8 cellular contexts compared by ENCODE assay signal in the genomic region with DNA sequence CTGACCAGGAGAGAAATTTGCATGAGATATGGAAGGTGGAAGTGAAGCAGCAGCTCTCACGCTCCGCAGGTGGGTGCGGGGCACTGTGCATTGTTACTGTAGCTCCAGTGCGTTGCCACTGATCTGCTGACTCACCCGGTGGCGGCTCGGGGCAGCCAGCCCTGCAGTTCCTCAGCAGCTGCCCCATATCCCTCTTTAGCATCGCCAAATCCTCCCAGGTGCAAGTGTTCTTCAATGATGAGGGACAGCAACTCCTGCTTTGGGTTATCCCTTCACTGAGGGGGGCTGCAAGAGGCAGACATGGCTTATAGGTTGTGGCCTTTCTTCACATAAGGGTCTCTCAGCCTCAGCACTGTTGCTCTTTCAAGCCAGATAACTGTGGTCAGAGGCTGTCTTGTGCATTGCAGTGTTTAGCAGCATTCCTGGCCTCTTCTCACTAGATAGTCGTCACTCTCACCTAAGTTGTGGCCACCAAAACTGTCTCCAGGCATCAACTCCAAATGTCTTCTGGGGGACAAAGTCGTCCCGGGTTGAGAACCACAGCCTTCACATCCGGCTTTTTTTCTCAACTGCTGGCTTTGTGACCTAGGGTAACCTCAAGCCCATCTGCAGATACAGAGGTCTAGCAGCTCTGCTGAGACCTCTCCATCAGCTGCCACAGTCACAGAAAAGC.
DNase-seq lines count a peak whose midpoint lies in the region; ATAC-seq and TF ChIP-seq lines count a peak whose summit lies in the region.

No MANE protein-coding gene starts in this region.

- H3K9ac ChIP-seq in MM.1S (ENCODE audit: low read length) (peak overlapping the region; percentile 75), skeletal muscle satellite cell (ENCODE audit: low read depth, low read length) (no peak overlapping the region)

- H3K4me3 ChIP-seq in HEK293 (ENCODE audit: low read depth, low read length) (no peak overlapping the region), MM.1S (ENCODE audit: low read length) (peak overlapping the region; percentile 7; the same call in 1 of the 2 replicates), skeletal muscle satellite cell (ENCODE audit: low read length) (no peak overlapping the region)

- H2AFZ ChIP-seq in MM.1S (ENCODE audit: low read length): no peak overlapping the region

- CTCF ChIA-PET in HEK293 (lab: Yijun Ruan, JAX): no interaction called here

- H3K4me2 ChIP-seq in MM.1S (ENCODE audit: low read depth, low read length) (peak overlapping the region; percentile 43), skeletal muscle satellite cell (ENCODE audit: low read length) (peak overlapping the region; percentile 39)

- no peaks in the 10 kb centered on the region for H3K9me3 ChIP-seq in HEK293 (ENCODE audit: control insufficient read depth, insufficient read depth, low read depth, low read length)
- H3K9me3 ChIP-seq in MM.1S (replicated peaks; ENCODE audit: insufficient read depth, low read length): no peaks in the 10 kb centered on the region
- no peaks in the 10 kb centered on the region for H3K9me3 ChIP-seq in skeletal muscle satellite cell (replicated peaks; ENCODE audit: low read length)

- POLR2A ChIA-PET in HEK293 (lab: Yijun Ruan, JAX): no interaction called here

- peak; percentile 86 for ATAC-seq in GM18498 (IDR thresholded peaks at IDR 0.05; ENCODE audit: unreplicated experiment)

- no peaks in the 10 kb centered on the region for H3K9me2 ChIP-seq in MM.1S (replicated peaks; ENCODE audit: insufficient read depth, low read length)

- no peak overlapping the region for H3K27ac ChIP-seq in HEK293 (ENCODE audit: extremely low read depth, low read depth, low read length)
- H3K27ac ChIP-seq in MM.1S (ENCODE audit: low read length): peak overlapping the region; percentile 99

- H3K27me3 ChIP-seq in MM.1S (replicated peaks; ENCODE audit: insufficient read depth, low read length): no peaks in the 10 kb centered on the region
- no peaks in the 10 kb centered on the region for H3K27me3 ChIP-seq in skeletal muscle satellite cell (ENCODE audit: control insufficient read depth, insufficient read depth, low read length)

- H3K4me1 ChIP-seq in HEK293 (ENCODE audit: control insufficient read depth, insufficient read depth, low read length) (no peaks in the 10 kb centered on the region), MM.1S (ENCODE audit: low read length) (peaks cover 13% of the 10 kb centered on the region; the same call in 1 of the 2 replicates), skeletal muscle satellite cell (ENCODE audit: control insufficient read depth, insufficient read depth, low read length) (peaks cover 18% of the 10 kb centered on the region)

- no peaks in the 10 kb centered on the region for H4K20me1 ChIP-seq in MM.1S (ENCODE audit: insufficient read depth, low read length)

- H3F3A ChIP-seq in MM.1S (ENCODE audit: insufficient read depth, low read length): peaks cover 11% of the 10 kb centered on the region

- DNase-seq in MM.1S: peak; percentile 90
- DNase-seq in activated CD4-positive, alpha-beta T cell treated with anti-CD3 and anti-CD28 coated beads for 24 hours (ENCODE audit: low read depth in 2 of 2): peak; percentile 27 to 39
- peak; percentile 5 for DNase-seq in effector CD8-positive, alpha-beta T cell (lab: John Stamatoyannopoulos, UW)
- no peak for DNase-seq in kidney glomerular epithelial cell (lab: John Stamatoyannopoulos, UW)
- DNase-seq in globus pallidus (ENCODE audit: low spot score): no peak

- H3K36me3 ChIP-seq in HEK293 (ENCODE audit: control insufficient read depth in 2 of 2, insufficient read depth in 1 of 2, low read length in 2 of 2): no peaks in the 10 kb centered on the region
- no peaks in the 10 kb centered on the region for H3K36me3 ChIP-seq in MM.1S (replicated peaks; ENCODE audit: insufficient read depth, low read length)
- no peaks in the 10 kb centered on the region for H3K36me3 ChIP-seq in skeletal muscle satellite cell (ENCODE audit: insufficient read depth, low read length)

- TF ChIP-seq CTCF in HEK293 (tag by site-specific recombination; IDR thresholded peaks at IDR 0.05): no peak
- no peak for TF ChIP-seq CTCF in MM.1S (IDR thresholded peaks at IDR 0.05; ENCODE audit: low read length)

- H3K79me2 ChIP-seq in MM.1S (ENCODE audit: low read length): no peaks in the 10 kb centered on the region

TF ChIP-seq in HEK293, 187 proteins besides CTCF, POLR2A, EP300 and RAD21:
- peak; percentile 42; the same call in 1 of the 2 replicates for TF ChIP-seq SCRT2 (tag by site-specific recombination; IDR thresholded peaks at IDR 0.05)
- TF ChIP-seq OSR2 (tag by site-specific recombination; IDR thresholded peaks at IDR 0.05): no peak
- TF ChIP-seq ZNF791 (tag by site-specific recombination; IDR thresholded peaks at IDR 0.05): no peak
- no peak for TF ChIP-seq KLF10 (tag by site-specific recombination; IDR thresholded peaks at IDR 0.05)
- TF ChIP-seq TRIM28 (IDR thresholded peaks at IDR 0.05; ENCODE audit: borderline replicate concordance, low read length): peak; percentile 89; the same call in 1 of the 2 replicates
- no peak for TF ChIP-seq ZNF266 (tag by site-specific recombination; IDR thresholded peaks at IDR 0.05; ENCODE audit: low read depth)
- TF ChIP-seq SCRT1 (tag by site-specific recombination; IDR thresholded peaks at IDR 0.05; ENCODE audit: borderline replicate concordance): peak; percentile 48; the same call in 1 of the 2 replicates
TF ChIP-seq in HEK293: peak in this region for 3.

Comparison
In these comparisons a context has a peak if more than half of its experiments do, and no peak if none do; other contexts are left out.
1. DNase-seq: peak in MM.1S (single experiment), activated CD4-positive, alpha-beta T cell treated with anti-CD3 and anti-CD28 coated beads for 24 hours (2 of 2) and effector CD8-positive, alpha-beta T cell (single experiment); none in kidney glomerular epithelial cell (single experiment) and globus pallidus (single experiment).